Comparison of ENCODE assay signal across 8 cellular contexts in the genomic region with DNA sequence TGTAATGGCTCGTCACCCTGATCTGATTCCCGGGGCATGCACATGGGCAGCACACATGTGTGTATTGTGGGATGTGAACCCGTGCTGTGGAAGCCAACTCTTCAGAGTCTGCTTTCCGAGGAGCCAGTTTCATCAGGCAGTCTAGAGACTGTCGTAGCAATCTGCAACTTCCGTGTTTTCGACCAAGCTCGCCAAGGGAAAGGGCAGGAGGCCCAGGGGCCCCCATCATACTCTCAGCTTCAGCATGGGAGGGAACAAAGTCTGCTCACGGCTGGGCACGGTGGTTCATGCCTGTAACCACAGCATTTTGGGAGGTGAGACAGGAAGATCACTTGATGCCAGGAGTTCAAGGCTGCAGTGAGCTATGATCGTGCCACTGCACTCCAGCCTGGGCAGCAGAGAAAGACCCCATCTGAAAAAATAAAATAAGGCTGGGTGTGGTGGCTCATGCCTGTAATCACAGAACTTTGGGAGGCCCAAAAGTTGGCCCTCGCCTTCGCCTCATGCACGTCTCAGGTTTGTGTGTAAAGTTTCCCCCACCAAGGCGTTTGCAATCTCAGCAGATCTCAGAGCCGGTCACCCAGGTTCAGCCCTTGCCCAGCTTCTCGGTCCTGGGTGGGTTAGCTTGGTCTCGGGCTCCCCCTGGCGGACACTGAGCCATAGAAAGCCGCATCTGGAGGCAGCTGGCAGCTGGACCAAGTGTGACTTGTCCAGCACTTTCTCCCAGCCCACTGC. TPM values are rescaled to one million over a fixed set of nuclear protein-coding genes. Genes with fewer than 3 reads are reported as not detected.
DNase-seq lines count a peak whose midpoint lies in the region; ATAC-seq, FAIRE-seq and TF ChIP-seq lines count a peak whose summit lies in the region.

No MANE protein-coding gene starts in this region.

- DNase-seq in A172 (ENCODE audit: low spot score) (peak; percentile 61), GM12892 (ENCODE audit: insufficient read length) (peak; percentile 66), NCI-H2196 treated with DMSO at 0.1 percent for 48 hours (lab: John Stamatoyannopoulos, UW; ENCODE audit: unreplicated experiment) (peak; percentile 61), cardiac fibroblast (ENCODE audit: low read depth in 2 of 2) (peak; percentile 85 to 86), islet precursor cell (peak; percentile 95), NCI-H2107 treated with DMSO at 0.1 percent for 48 hours (lab: John Stamatoyannopoulos, UW; ENCODE audit: unreplicated experiment) (no peak)
- peak; percentile 61 to 76 for DNase-seq in stimulated activated CD4-positive, alpha-beta T cell treated with anti-CD3 and anti-CD28 coated beads, Interleukin-15, amount 100 ng/mL, for 48 hours (ENCODE audit: low read depth in 2 of 2)

- H3K4me3 ChIP-seq in cardiac fibroblast (replicated peaks in 1 of 2; ENCODE audit: low read depth in 2 of 2, low read length in 2 of 2): no peak overlapping the region

- FAIRE-seq in GM12892 (lab: Jason Lieb, UNC): peak; percentile 92

- ATAC-seq in activated CD4-positive, CD25-positive, alpha-beta regulatory T cell treated with anti-CD3 and anti-CD28 coated beads, Interleukin-2, amount 50 U/mL, for 24 hours: peak; percentile 66 to 73

- no peak for TF ChIP-seq POLR2A in GM12892 (IDR thresholded peaks at IDR 0.05; ENCODE audit: low read depth, low read length)

- TF ChIP-seq CTCF in cardiac fibroblast (IDR thresholded peaks at IDR 0.05; ENCODE audit: low read depth, low read length): peak; percentile 84

RNA-seq across cellular contexts. Expression of gene SLC25A33, which starts 48.5 kb away (rescaled TPM):
- total RNA-seq in A172 (2014; rRNA removed; shearing (Covaris generic)): 8.2 and 12.4 TPM in 2 replicates
- polyA plus RNA-seq in GM12892 (2012; ENCODE audit: missing spikeins): 7.5 TPM
